In genomic region chr18:56651771-56652092, GRCh38 we compare ENCODE assay signal across 8 cellular contexts. TPM values are rescaled to one million over a fixed set of nuclear protein-coding genes. Genes with fewer than 3 reads are reported as not detected.
DNase-seq lines count a peak whose midpoint lies in the region; ATAC-seq lines count a peak whose summit lies in the region.

No MANE protein-coding gene starts in this region.

- H3K9me3 ChIP-seq in thymus (ENCODE audit: control insufficient read depth), result no peaks in the 10 kb centered on the region

- peak overlapping the region; percentile 89 for H3K4me3 Mint-ChIP-seq in activated CD4-positive, alpha-beta T cell treated with anti-CD3 and anti-CD28 coated beads for 36 hours
- H3K4me3 Mint-ChIP-seq in activated naive CD8-positive, alpha-beta T cell treated with anti-CD3 and anti-CD28 coated beads, Interleukin-2, amount 50 U/mL, for 24 hours, result peak overlapping the region; percentile 87

- peak overlapping the region; percentile 90 for H3K27ac Mint-ChIP-seq in activated CD4-positive, alpha-beta T cell treated with anti-CD3 and anti-CD28 coated beads for 36 hours
- H3K27ac Mint-ChIP-seq in activated naive CD8-positive, alpha-beta T cell treated with anti-CD3 and anti-CD28 coated beads, Interleukin-2, amount 50 U/mL, for 24 hours, result peak overlapping the region; percentile 90

- H3K27ac ChIP-seq in thymus (ENCODE audit: low read depth), result peak overlapping the region; percentile 96

- WGBS in thymus, result 15% methylated on average over 5 of the region's 5 CpGs

- intact Hi-C loops in activated CD4-positive, alpha-beta T cell treated with anti-CD3 and anti-CD28 coated beads for 36 hours (cut with DNase I, micrococcal nuclease), result loop anchor here (1.0 to 10.0 kb wide), 4 partner anchors 13 to 970 kb away; partner anchors contain the start of genes NARS1 (in 2 of the 2) and TXNL1 (in 2 of the 2)
- intact Hi-C loops in left colon (cut with DNase I, micrococcal nuclease), result no loop called here

- H3K4me1 ChIP-seq in thymus (ENCODE audit: control insufficient read depth, insufficient read depth, low read length), result peaks cover 4% of the 10 kb centered on the region

- peak; percentile 15 for DNase-seq in activated CD4-positive, alpha-beta T cell treated with anti-CD3 and anti-CD28 coated beads for 36 hours
- DNase-seq in activated CD4-positive, alpha-beta T cell treated with anti-CD3 and anti-CD28 coated beads for 1 hour, result no peak
- no peak for DNase-seq in activated naive CD8-positive, alpha-beta T cell treated with anti-CD3 and anti-CD28 coated beads, Interleukin-2, amount 50 U/mL, for 24 hours
- no peak for DNase-seq in left colon
- no peak for DNase-seq in NCI-H774 (lab: John Stamatoyannopoulos, UW)
- DNase-seq in NCI-H2107 treated with DMSO at 0.1 percent for 48 hours (lab: John Stamatoyannopoulos, UW; ENCODE audit: unreplicated experiment), result no peak
- DNase-seq in RPMI8226, result no peak

- no peaks in the 10 kb centered on the region for H3K36me3 ChIP-seq in thymus (ENCODE audit: control insufficient read depth, insufficient read depth)

- no peak for ATAC-seq in activated CD4-positive, alpha-beta T cell treated with anti-CD3 and anti-CD28 coated beads for 36 hours
- no peak for ATAC-seq in activated naive CD8-positive, alpha-beta T cell treated with anti-CD3 and anti-CD28 coated beads, Interleukin-2, amount 50 U/mL, for 24 hours
- peak; percentile 17 for ATAC-seq in left colon

- POLR2A ChIA-PET in activated CD4-positive, alpha-beta T cell treated with anti-CD3 and anti-CD28 coated beads for 36 hours (lab: Charles Lee), result interaction anchor here (1.0 to 1.3 kb wide), 2 partner anchors 14 to 970 kb away, joined by 3 to 7 read pairs; partner anchors contain the start of gene NARS1

- H3K27me3 Mint-ChIP-seq in activated CD4-positive, alpha-beta T cell treated with anti-CD3 and anti-CD28 coated beads for 36 hours, result no peaks in the 10 kb centered on the region
- H3K27me3 Mint-ChIP-seq in activated naive CD8-positive, alpha-beta T cell treated with anti-CD3 and anti-CD28 coated beads, Interleukin-2, amount 50 U/mL, for 24 hours, result no peaks in the 10 kb centered on the region

- H3K4me3 ChIP-seq in thymus (ENCODE audit: low read length), result peak overlapping the region; percentile 78

- H3K9me3 Mint-ChIP-seq in activated CD4-positive, alpha-beta T cell treated with anti-CD3 and anti-CD28 coated beads for 36 hours (ENCODE audit: low read depth), result no peaks in the 10 kb centered on the region
- no peaks in the 10 kb centered on the region for H3K9me3 Mint-ChIP-seq in activated naive CD8-positive, alpha-beta T cell treated with anti-CD3 and anti-CD28 coated beads, Interleukin-2, amount 50 U/mL, for 24 hours

- peaks cover 4% of the 10 kb centered on the region for H3K36me3 Mint-ChIP-seq in activated CD4-positive, alpha-beta T cell treated with anti-CD3 and anti-CD28 coated beads for 36 hours (ENCODE audit: low read depth)
- peaks cover 5% of the 10 kb centered on the region for H3K36me3 Mint-ChIP-seq in activated naive CD8-positive, alpha-beta T cell treated with anti-CD3 and anti-CD28 coated beads, Interleukin-2, amount 50 U/mL, for 24 hours (ENCODE audit: low read depth)

- H3K4me1 Mint-ChIP-seq in activated CD4-positive, alpha-beta T cell treated with anti-CD3 and anti-CD28 coated beads for 36 hours, result peaks cover 44% of the 10 kb centered on the region
- peaks cover 59% of the 10 kb centered on the region for H3K4me1 Mint-ChIP-seq in activated naive CD8-positive, alpha-beta T cell treated with anti-CD3 and anti-CD28 coated beads, Interleukin-2, amount 50 U/mL, for 24 hours

- CTCF ChIA-PET in activated CD4-positive, alpha-beta T cell treated with anti-CD3 and anti-CD28 coated beads for 36 hours (lab: Charles Lee), result interaction anchor here (0.6 to 2.8 kb wide), 6 partner anchors 9 to 63 kb away, joined by 3 to 19 read pairs (median 3); no protein-coding TSS in a partner anchor

- H3K27me3 ChIP-seq in thymus (ENCODE audit: control insufficient read depth, insufficient read depth), result no peaks in the 10 kb centered on the region

RNA-seq across cellular contexts. Expression of gene WDR7, which starts 0.6 kb away (rescaled TPM):
- 10 to 100 TPM; 21.5 to 23.1 TPM for total RNA-seq in activated CD4-positive, alpha-beta T cell treated with anti-CD3 and anti-CD28 coated beads for 36 hours
- 10 to 100 TPM; 25.0 to 27.1 TPM for total RNA-seq in left colon
- 9.0 TPM for polyA plus RNA-seq in thymus

RNA-seq across cellular contexts. Expression of gene TXNL1, which starts 13.3 kb away (rescaled TPM):
- 10 to 100 TPM; 75.3 to 87.0 TPM for total RNA-seq in activated CD4-positive, alpha-beta T cell treated with anti-CD3 and anti-CD28 coated beads for 36 hours
- total RNA-seq in left colon, result 10 to 100 TPM; 50.3 to 53.3 TPM
- 77.7 TPM for polyA plus RNA-seq in thymus

Comparison
In these comparisons a context has a peak if more than half of its experiments do, and no peak if none do; other contexts are left out.
1. intact Hi-C loops: an anchor here in activated CD4-positive, alpha-beta T cell treated with anti-CD3 and anti-CD28 coated beads for 36 hours (1.0 to 10.0 kb wide); none called in left colon.